19 cellular contexts compared by ENCODE assay signal in the genomic region with DNA sequence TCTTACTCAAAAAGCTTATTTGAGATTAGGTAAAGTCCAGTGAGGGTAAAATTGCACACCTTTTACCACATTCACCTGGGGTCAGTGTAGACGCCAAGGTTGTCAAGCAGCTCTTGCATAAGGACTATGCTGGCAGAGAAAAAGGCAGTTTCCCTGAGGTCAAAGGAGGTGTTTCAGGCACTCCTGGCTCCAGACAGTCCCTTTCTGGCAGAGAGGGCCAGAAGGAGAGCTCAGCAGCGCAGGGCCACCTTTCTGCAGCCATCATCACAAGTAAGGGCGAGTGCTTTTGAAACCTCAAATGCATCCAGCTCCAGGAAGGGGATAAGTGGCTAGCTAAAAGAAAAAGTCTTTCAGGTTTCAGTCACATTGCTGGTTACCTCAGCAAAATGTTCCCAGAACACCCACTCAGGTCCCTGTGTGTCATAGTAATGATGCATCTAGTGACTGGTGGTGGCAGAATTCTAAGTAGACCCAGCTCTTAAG. TPM values are rescaled to one million over a fixed set of nuclear protein-coding genes. Genes with fewer than 3 reads are reported as not detected.
A peak's percentile ranks its signal among the peaks of the same experiment; 100 is the strongest.
DNase-seq lines count a peak whose midpoint lies in the region; ATAC-seq, FAIRE-seq and TF ChIP-seq lines count a peak whose summit lies in the region.
"Had no signal": no experiment of that assay in that cellular context is flagged by ENCODE, and none has a peak within 500 bp of the region (broad histone marks: within the 10 kb centered on the region; RNA-seq: fewer than 3 reads in every experiment).

No MANE protein-coding gene starts in this region.

- TF ChIP-seq POLR2A in right lobe of liver (IDR thresholded peaks at IDR 0.05) (no peak), HepG2 (IDR thresholded peaks at IDR 0.05; ENCODE audit: insufficient read depth in 1 of 2, low read depth in 2 of 2, low read length in 2 of 2) (no peak)

- H3K27me3 Mint-ChIP-seq in T-helper 17 cell: no peaks in the 10 kb centered on the region
- H3K27me3 Mint-ChIP-seq: activated B cell treated with CpG ODN at 0.5 μM for 24 hours had no signal

- H3K9me3 ChIP-seq in right lobe of liver: no peaks in the 10 kb centered on the region
- H3K9me3 ChIP-seq in HepG2 (ENCODE audit: low read length): no peaks in the 10 kb centered on the region
- no peaks in the 10 kb centered on the region for H3K9me3 ChIP-seq in GM23248 (ENCODE audit: low read depth)
- no peaks in the 10 kb centered on the region for H3K9me3 ChIP-seq in T-helper 17 cell (ENCODE audit: control insufficient read depth, low read length, poor library complexity, severe bottlenecking)
- H3K9me3 ChIP-seq: colonic mucosa, esophagus muscularis mucosa, lower lobe of right lung had no signal

- H3K36me3 Mint-ChIP-seq in stimulated activated effector memory CD8-positive, alpha-beta T cell treated with anti-CD3 and anti-CD28 coated beads, Interleukin-12 subunit alpha, Interleukin-12 subunit beta, amount 100 ng/mL, for 72 hours: peaks cover 77% of the 10 kb centered on the region
- H3K36me3 Mint-ChIP-seq in T-helper 17 cell (ENCODE audit: low read depth): peaks cover 10% of the 10 kb centered on the region

- WGBS in right lobe of liver (ENCODE audit: insufficient coverage, low coverage, low lambda C conversion rate, missing lambda C conversion rate): no CpG with 5 or more reads among the region's 3 CpGs
- WGBS in HepG2 (ENCODE audit: low lambda C conversion rate): 92% methylated on average over 2 of the region's 3 CpGs
- 98 to 100% methylated on average over 3 of the region's 3 CpGs for WGBS in GM23248 (ENCODE audit: low coverage in 1 of 2, low lambda C conversion rate in 2 of 2, missing lambda C conversion rate in 2 of 2), 2 experiments

- TF ChIP-seq CTCF in right lobe of liver (IDR thresholded peaks at IDR 0.05): no peak
- no peak for TF ChIP-seq CTCF in HepG2 (CRISPR knock-in tag; IDR thresholded peaks at IDR 0.05)

- POLR2A ChIA-PET in HepG2 (lab: Yijun Ruan, JAX): no interaction called here

- H3K27me3 ChIP-seq in right lobe of liver: no peaks in the 10 kb centered on the region
- no peaks in the 10 kb centered on the region for H3K27me3 ChIP-seq in HepG2 (ENCODE audit: control insufficient read depth in 1 of 2, insufficient read depth in 2 of 2, low read length in 2 of 2)
- H3K27me3 ChIP-seq in GM23248 (replicated peaks; ENCODE audit: insufficient read depth): no peaks in the 10 kb centered on the region
- H3K27me3 ChIP-seq: colonic mucosa, esophagus muscularis mucosa, hepatocyte had no signal

- no peak overlapping the region for H3K4me3 ChIP-seq in right lobe of liver
- no peak overlapping the region for H3K4me3 ChIP-seq in HepG2 (replicated peaks in 1 of 3; ENCODE audit: insufficient read depth in 1 of 3, low read depth in 2 of 3, low read length in 3 of 3)
- no peak overlapping the region for H3K4me3 ChIP-seq in GM23248
- H3K4me3 ChIP-seq: colonic mucosa, esophagus muscularis mucosa, hepatocyte, lower lobe of right lung had no signal

- BruUV-seq in HepG2 (replicated peaks; lab: Mats Ljungman, UMichigan): no TSS peak

- no peaks in the 10 kb centered on the region for H3F3A ChIP-seq in GM23248 (ENCODE audit: insufficient read depth)

- peaks cover 64% of the 10 kb centered on the region for H3K4me1 Mint-ChIP-seq in stimulated activated effector memory CD8-positive, alpha-beta T cell treated with anti-CD3 and anti-CD28 coated beads, Interleukin-12 subunit alpha, Interleukin-12 subunit beta, amount 100 ng/mL, for 72 hours
- H3K4me1 Mint-ChIP-seq in T-helper 17 cell: no peaks in the 10 kb centered on the region
- H3K4me1 Mint-ChIP-seq: activated B cell treated with CpG ODN at 0.5 μM for 24 hours, neural crest cell had no signal

- no peak overlapping the region for H3K4me2 ChIP-seq in HepG2 (ENCODE audit: low read depth, low read length)
- no peak overlapping the region for H3K4me2 ChIP-seq in GM23248 (ENCODE audit: unreplicated experiment)
- H3K4me2 ChIP-seq: hepatocyte had no signal

- H3K4me3 Mint-ChIP-seq in stimulated activated effector memory CD8-positive, alpha-beta T cell treated with anti-CD3 and anti-CD28 coated beads, Interleukin-12 subunit alpha, Interleukin-12 subunit beta, amount 100 ng/mL, for 72 hours: peak overlapping the region; percentile 44
- no peak overlapping the region for H3K4me3 Mint-ChIP-seq in T-helper 17 cell
- H3K4me3 Mint-ChIP-seq: activated B cell treated with CpG ODN at 0.5 μM for 24 hours, neural crest cell had no signal

- peaks cover 0 to 43% (median 15%) of the 10 kb centered on the region in 4 donors for H3K36me3 ChIP-seq in right lobe of liver
- H3K36me3 ChIP-seq in HepG2 (replicated peaks in 1 of 2; ENCODE audit: control insufficient read depth in 1 of 2, insufficient read depth in 2 of 2, low read length in 2 of 2): peaks cover 16 to 52% of the 10 kb centered on the region in 2 experiments
- H3K36me3 ChIP-seq in GM23248 (ENCODE audit: low read depth): peaks cover 27% of the 10 kb centered on the region
- H3K36me3 ChIP-seq: colonic mucosa had no signal

- in situ Hi-C loops in HepG2 (cut with HindIII; ENCODE audit: extremely low pct_ligation_motif_present, low pct_unique_long_range_greater_than_20kb) (no loop called here), GM23248 (cut with MboI) (no loop called here)

- ATAC-seq in right lobe of liver (peak; percentile 31 to 92 (median 56)), HepG2 (no peak), T-helper 17 cell (no peak)
- ATAC-seq in stimulated activated effector memory CD8-positive, alpha-beta T cell treated with anti-CD3 and anti-CD28 coated beads, Interleukin-12 subunit alpha, Interleukin-12 subunit beta, amount 100 ng/mL, for 72 hours: peak; percentile 89
- ATAC-seq: lower lobe of right lung, SK-N-SH treated with all-trans-retinoic acid at 6 μM for 48 hours had no signal

- H2AFZ ChIP-seq in HepG2 (ENCODE audit: low read length) (no peak overlapping the region), GM23248 (no peak overlapping the region)
- H2AFZ ChIP-seq: hepatocyte had no signal

- no peak for FAIRE-seq in HepG2 (lab: Jason Lieb, UNC)

- H3K27ac ChIP-seq in right lobe of liver: no peak overlapping the region
- no peak overlapping the region for H3K27ac ChIP-seq in HepG2 (ENCODE audit: extremely low read length, insufficient read depth, low read length)
- no peak overlapping the region for H3K27ac ChIP-seq in GM23248
- H3K27ac ChIP-seq: colonic mucosa, esophagus muscularis mucosa, hepatocyte, lower lobe of right lung had no signal

- H3K9me2 ChIP-seq in GM23248 (ENCODE audit: insufficient read depth): no peaks in the 10 kb centered on the region

- no peaks in the 10 kb centered on the region for H4K20me1 ChIP-seq in HepG2 (ENCODE audit: insufficient read depth, low read length)
- H4K20me1 ChIP-seq in GM23248 (ENCODE audit: insufficient read depth): no peaks in the 10 kb centered on the region

- H3K9ac ChIP-seq in HepG2 (ENCODE audit: insufficient read depth, low read depth, low read length) (no peak overlapping the region), GM23248 (no peak overlapping the region)

- H3K4me1 ChIP-seq in right lobe of liver (peaks cover 0 to 7% (median 0%) of the 10 kb centered on the region in 4 donors), HepG2 (ENCODE audit: insufficient read depth, low read length) (no peaks in the 10 kb centered on the region), GM23248 (ENCODE audit: insufficient read depth) (no peaks in the 10 kb centered on the region)
- H3K4me1 ChIP-seq: colonic mucosa, esophagus muscularis mucosa, lower lobe of right lung had no signal

- CTCF ChIA-PET in HepG2 (lab: Yijun Ruan, JAX; ENCODE audit: low intra/inter-chr PET ratio, low total read pairs): no interaction called here

- no peak for TF ChIP-seq RAD21 in HepG2 (CRISPR knock-in tag; IDR thresholded peaks at IDR 0.05)

- H3K79me2 ChIP-seq in HepG2 (ENCODE audit: insufficient read depth, low read length) (no peaks in the 10 kb centered on the region), GM23248 (ENCODE audit: insufficient read depth) (no peaks in the 10 kb centered on the region)
- H3K79me2 ChIP-seq: hepatocyte had no signal

- intact Hi-C loops in right lobe of liver (cut with DNase I) (no loop called here), HepG2 (cut with micrococcal nuclease; ENCODE audit: unreplicated experiment) (no loop called here)

- TF ChIP-seq EP300 in HepG2 (IDR thresholded peaks at IDR 0.05; ENCODE audit: low read depth in 2 of 2, low read length in 2 of 2) (no peak), HepG2 (CRISPR knock-in tag; IDR thresholded peaks at IDR 0.05; ENCODE audit: borderline replicate concordance) (no peak)

- H3K9me3 Mint-ChIP-seq in stimulated activated effector memory CD8-positive, alpha-beta T cell treated with anti-CD3 and anti-CD28 coated beads, Interleukin-12 subunit alpha, Interleukin-12 subunit beta, amount 100 ng/mL, for 72 hours: no peaks in the 10 kb centered on the region
- H3K9me3 Mint-ChIP-seq: activated B cell treated with CpG ODN at 0.5 μM for 24 hours, neural crest cell had no signal

- H3K27ac Mint-ChIP-seq in stimulated activated effector memory CD8-positive, alpha-beta T cell treated with anti-CD3 and anti-CD28 coated beads, Interleukin-12 subunit alpha, Interleukin-12 subunit beta, amount 100 ng/mL, for 72 hours: peak overlapping the region; percentile 87
- no peak overlapping the region for H3K27ac Mint-ChIP-seq in T-helper 17 cell
- H3K27ac Mint-ChIP-seq: activated B cell treated with CpG ODN at 0.5 μM for 24 hours had no signal

- peak in 1 of 3 donors; percentile 78 for DNase-seq in right lobe of liver
- no peak for DNase-seq in HepG2 (ENCODE audit: low spot score)
- DNase-seq in GM23248: peak; percentile 17
- peak; percentile 15 for DNase-seq in RKO (ENCODE audit: low spot score)
- peak in 1 of 2 donors; percentile 72 for DNase-seq in stimulated activated effector memory CD8-positive, alpha-beta T cell treated with anti-CD3 and anti-CD28 coated beads, Interleukin-12 subunit alpha, Interleukin-12 subunit beta, amount 100 ng/mL, for 72 hours (ENCODE audit: low spot score in 2 of 2)
- no peak for DNase-seq in NCI-H2081 (lab: John Stamatoyannopoulos, UW)
- DNase-seq in T-helper 17 cell: no peak
- DNase-seq in HuH-7 (ENCODE audit: low spot score): no peak
- DNase-seq: activated B cell treated with CpG ODN at 0.5 μM for 24 hours, colonic mucosa, DMS153, IMR-90, lower lobe of right lung, NCI-H187 treated with DMSO at 0.1 percent for 48 hours had no signal

RNA-seq across cellular contexts. Expression of gene IL13, which starts 16.7 kb away (rescaled TPM):
- total RNA-seq in right lobe of liver (under 1 TPM in 1 of 6 experiments, not detected in 5; 0.26 TPM), HepG2 (2016; rRNA removed; fragmentation: Illumina TruSeq; extraction: Trizol) (not detected in 2 replicates), T-helper 17 cell (under 1 TPM in 1 of 2 donors, not detected in 1; 0.20 TPM)
- total RNA-seq in HepG2 (2016; cell fraction: cytosol; rRNA removed; fragmentation: Illumina TruSeq; extraction: Trizol; ENCODE audit: low read depth): not detected in 2 replicates
- total RNA-seq in HepG2 (2016; cell fraction: insoluble cytoplasmic fraction; rRNA removed; fragmentation: Illumina TruSeq; extraction: Trizol): not detected in 2 replicates
- total RNA-seq in HepG2 (2016; cell fraction: membrane; rRNA removed; fragmentation: Illumina TruSeq; extraction: Trizol): not detected in 2 replicates
- total RNA-seq in HepG2 (2016; cell fraction: nucleus; rRNA removed; fragmentation: Illumina TruSeq; extraction: Trizol): not detected in 2 replicates
- polyA plus RNA-seq in HepG2 (2011; rRNA removed) (0.05 TPM in 1 of 2 replicates, not detected in the other), GM23248 (2016; fragmentation: Nextera tagmentation; extraction: Ambion mirVana) (not detected in 2 replicates)
- polyA plus RNA-seq in HepG2 (2011; cell fraction: cytosol; rRNA removed): 0.06 TPM in 1 of 2 replicates, not detected in the other
- polyA plus RNA-seq in HepG2 (2011; cell fraction: nucleus; rRNA removed): 0.09 and 0.14 TPM in 2 replicates
- polyA plus RNA-seq in HepG2 (2012): not detected in 2 replicates
- not detected in 2 replicates for polyA plus RNA-seq in HepG2 (2016; cell fraction: cytosol; fragmentation: Illumina TruSeq; extraction: Trizol; ENCODE audit: low read depth)
- polyA plus RNA-seq in HepG2 (2016; cell fraction: insoluble cytoplasmic fraction; fragmentation: Illumina TruSeq; extraction: Trizol; ENCODE audit: low read depth): not detected in 2 replicates
- not detected in 2 replicates for polyA plus RNA-seq in HepG2 (2016; cell fraction: membrane; fragmentation: Illumina TruSeq; extraction: Trizol; ENCODE audit: low read depth)
- not detected in 2 replicates for polyA plus RNA-seq in HepG2 (2016; cell fraction: nucleus; fragmentation: Illumina TruSeq; extraction: Trizol; ENCODE audit: insufficient read depth, low read depth)
- polyA minus RNA-seq in HepG2 (2011; rRNA and poly(A)+ RNA removed; ENCODE audit: low replicate concordance): 1.0 TPM in 1 of 2 replicates, not detected in the other
- polyA minus RNA-seq in HepG2 (2011; cell fraction: cytosol; rRNA and poly(A)+ RNA removed): not detected in 2 replicates
- polyA minus RNA-seq in HepG2 (2011; cell fraction: nucleus; rRNA and poly(A)+ RNA removed): not detected in 2 replicates
- total RNA-seq in GM23248 (2014; rRNA removed; shearing (Covaris generic)): not detected in 2 replicates
- total RNA-seq: colonic mucosa, esophagus muscularis mucosa, hepatocyte, IMR-90, lower lobe of right lung, neural crest cell had no signal
- polyA plus RNA-seq: hepatocyte, IMR-90 had no signal

RNA-seq across cellular contexts. Expression of gene IL4, which starts 32.5 kb away (rescaled TPM):
- total RNA-seq in right lobe of liver: not detected
- total RNA-seq in HepG2 (2016; rRNA removed; fragmentation: Illumina TruSeq; extraction: Trizol): not detected in 2 replicates
- total RNA-seq in HepG2 (2016; cell fraction: cytosol; rRNA removed; fragmentation: Illumina TruSeq; extraction: Trizol; ENCODE audit: low read depth): not detected in 2 replicates
- not detected in 2 replicates for total RNA-seq in HepG2 (2016; cell fraction: insoluble cytoplasmic fraction; rRNA removed; fragmentation: Illumina TruSeq; extraction: Trizol)
- not detected in 2 replicates for total RNA-seq in HepG2 (2016; cell fraction: membrane; rRNA removed; fragmentation: Illumina TruSeq; extraction: Trizol)
- not detected in 2 replicates for total RNA-seq in HepG2 (2016; cell fraction: nucleus; rRNA removed; fragmentation: Illumina TruSeq; extraction: Trizol)
- polyA plus RNA-seq in HepG2 (2011; rRNA removed): not detected in 2 replicates
- polyA plus RNA-seq in HepG2 (2011; cell fraction: cytosol; rRNA removed): not detected in 2 replicates
- polyA plus RNA-seq in HepG2 (2011; cell fraction: nucleus; rRNA removed): not detected in 2 replicates
- polyA plus RNA-seq in HepG2 (2012): not detected in 2 replicates
- polyA plus RNA-seq in HepG2 (2016; cell fraction: cytosol; fragmentation: Illumina TruSeq; extraction: Trizol; ENCODE audit: low read depth): not detected in 2 replicates
- not detected in 2 replicates for polyA plus RNA-seq in HepG2 (2016; cell fraction: insoluble cytoplasmic fraction; fragmentation: Illumina TruSeq; extraction: Trizol; ENCODE audit: low read depth)
- polyA plus RNA-seq in HepG2 (2016; cell fraction: membrane; fragmentation: Illumina TruSeq; extraction: Trizol; ENCODE audit: low read depth): not detected in 2 replicates
- polyA plus RNA-seq in HepG2 (2016; cell fraction: nucleus; fragmentation: Illumina TruSeq; extraction: Trizol; ENCODE audit: insufficient read depth, low read depth): not detected in 2 replicates
- not detected in 2 replicates for polyA minus RNA-seq in HepG2 (2011; rRNA and poly(A)+ RNA removed; ENCODE audit: low replicate concordance)
- polyA minus RNA-seq in HepG2 (2011; cell fraction: cytosol; rRNA and poly(A)+ RNA removed): not detected in 2 replicates
- not detected in 2 replicates for polyA minus RNA-seq in HepG2 (2011; cell fraction: nucleus; rRNA and poly(A)+ RNA removed)
- total RNA-seq in GM23248 (2014; rRNA removed; shearing (Covaris generic)): not detected in 2 replicates
- 0.34 TPM in 1 of 2 replicates, not detected in the other for polyA plus RNA-seq in GM23248 (2016; fragmentation: Nextera tagmentation; extraction: Ambion mirVana)
- total RNA-seq in T-helper 17 cell: not detected
- total RNA-seq: activated B cell treated with CpG ODN at 0.5 μM for 24 hours, colonic mucosa, esophagus muscularis mucosa, hepatocyte, IMR-90, lower lobe of right lung, neural crest cell had no signal
- polyA plus RNA-seq: adipose tissue, hepatocyte, IMR-90 had no signal

Comparison
In these comparisons a context has a peak if more than half of its experiments do, and no peak if none do; other contexts are left out.
1. ATAC-seq: peak in right lobe of liver (4 of 4) and stimulated activated effector memory CD8-positive, alpha-beta T cell treated with anti-CD3 and anti-CD28 coated beads, Interleukin-12 subunit alpha, Interleukin-12 subunit beta, amount 100 ng/mL, for 72 hours (single experiment); none in HepG2 (single experiment) and T-helper 17 cell (single experiment).
2. DNase-seq: peak in GM23248 (single experiment) and RKO (single experiment); none in HepG2 (single experiment), NCI-H2081 (0 of 2), T-helper 17 cell (0 of 3) and HuH-7 (single experiment).